18 cellular contexts compared by ENCODE assay signal in genomic region chr6:35734319-35734718, GRCh38. TPM values are rescaled to one million over a fixed set of nuclear protein-coding genes. Genes with fewer than 3 reads are reported as not detected.
"Had no signal": no experiment of that assay in that cellular context is flagged by ENCODE, and none has a peak within 500 bp of the region (broad histone marks: within the 10 kb centered on the region; RNA-seq: fewer than 3 reads in every experiment).

No MANE protein-coding gene starts in this region.

RNA-seq across cellular contexts. Expression of gene ARMC12, which starts 2.5 kb away (rescaled TPM):
- total RNA-seq: esophagus mucosa, left ventricle myocardium superior, SK-MEL-5 had no signal

RNA-seq across cellular contexts. Expression of gene CLPSL2, which starts 42.1 kb away (rescaled TPM):
- total RNA-seq: activated CD4-positive, alpha-beta T cell treated with anti-CD3 and anti-CD28 coated beads for 36 hours; activated CD8-positive, alpha-beta memory T cell treated with anti-CD3 and anti-CD28 coated beads, Interleukin-2, amount 10 ng/mL, durations not matched to agents 7 days and 5 days; activated CD8-positive, alpha-beta T cell treated with anti-CD3 and anti-CD28 coated beads, Interleukin-2, amount 10 ng/mL, durations not matched to agents 7 days and 5 days; activated T-helper 2 cell treated with anti-CD3 and anti-CD28 coated beads, Interferon-gamma antibody, Interleukin-2, Interleukin-4, amounts not matched to agents 10 μg/mL and 5 μg/mL and 100 μg/mL, durations not matched to agents 14 hours and 24 hours and 36 hours; cardiac septum; cerebellum; endothelial cell of umbilical vein; esophagus mucosa; left ventricle myocardium superior; mammary epithelial cell; mesothelial cell of epicardium; ovary; pulmonary artery endothelial cell; right atrium auricular region; SK-MEL-5; subcutaneous adipose tissue; T-cell had no signal
- polyA plus RNA-seq: endothelial cell of umbilical vein, mammary epithelial cell, neural cell, ovary had no signal

RNA-seq across cellular contexts. Expression of gene CLPSL1, which starts 46.5 kb away (rescaled TPM):
- total RNA-seq: activated CD4-positive, alpha-beta T cell treated with anti-CD3 and anti-CD28 coated beads for 36 hours; activated CD8-positive, alpha-beta memory T cell treated with anti-CD3 and anti-CD28 coated beads, Interleukin-2, amount 10 ng/mL, durations not matched to agents 7 days and 5 days; activated CD8-positive, alpha-beta T cell treated with anti-CD3 and anti-CD28 coated beads, Interleukin-2, amount 10 ng/mL, durations not matched to agents 7 days and 5 days; activated T-helper 2 cell treated with anti-CD3 and anti-CD28 coated beads, Interferon-gamma antibody, Interleukin-2, Interleukin-4, amounts not matched to agents 10 μg/mL and 5 μg/mL and 100 μg/mL, durations not matched to agents 14 hours and 24 hours and 36 hours; cardiac septum; cerebellum; endothelial cell of umbilical vein; esophagus mucosa; left ventricle myocardium superior; mammary epithelial cell; ovary; pulmonary artery endothelial cell; right atrium auricular region; SK-MEL-5; subcutaneous adipose tissue; T-cell had no signal
- polyA plus RNA-seq: endothelial cell of umbilical vein, mammary epithelial cell, neural cell, ovary had no signal
